ENCODE assay signal across 20 cellular contexts in genomic region chr11:29623144-29623722, GRCh38.
A peak's percentile ranks its signal among the peaks of the same experiment; 100 is the strongest.
DNase-seq lines count a peak whose midpoint lies in the region; ATAC-seq and TF ChIP-seq lines count a peak whose summit lies in the region.
"Had no signal": no experiment of that assay in that cellular context is flagged by ENCODE, and none has a peak within 500 bp of the region (broad histone marks: within the 10 kb centered on the region; RNA-seq: fewer than 3 reads in every experiment).

No MANE protein-coding gene starts in this region.

- H3K27me3 Mint-ChIP-seq in nephron progenitor cell (ENCODE audit: low read depth, poor library complexity): peaks cover 3% of the 10 kb centered on the region
- H3K27me3 Mint-ChIP-seq in naive thymus-derived CD4-positive, alpha-beta T cell: no peaks in the 10 kb centered on the region
- H3K27me3 Mint-ChIP-seq: CD4-positive, alpha-beta memory T cell had no signal

- ATAC-seq in GM21423 (IDR thresholded peaks at IDR 0.05; ENCODE audit: unreplicated experiment): no peak
- ATAC-seq in naive thymus-derived CD4-positive, alpha-beta T cell: no peak
- ATAC-seq in HG03095 (IDR thresholded peaks at IDR 0.05; ENCODE audit: unreplicated experiment): no peak
- ATAC-seq: K562 had no signal

- no peaks in the 10 kb centered on the region for H3K36me3 ChIP-seq in H7 (replicated peaks; ENCODE audit: control insufficient read depth, insufficient read depth, low read length)
- no peaks in the 10 kb centered on the region for H3K36me3 ChIP-seq in iPS-15b (ENCODE audit: control insufficient read depth, insufficient read depth, low read length)
- no peaks in the 10 kb centered on the region for H3K36me3 ChIP-seq in naive thymus-derived CD4-positive, alpha-beta T cell (ENCODE audit: control insufficient read depth in 2 of 3, insufficient read depth in 3 of 3, low read length in 3 of 3)

- no peaks in the 10 kb centered on the region for H3K9me3 ChIP-seq in iPS-15b (ENCODE audit: control insufficient read depth, insufficient read depth, low read length)
- no peaks in the 10 kb centered on the region for H3K9me3 ChIP-seq in naive thymus-derived CD4-positive, alpha-beta T cell (ENCODE audit: control insufficient read depth in 2 of 3, low read length in 3 of 3)

- no peak overlapping the region for H3K9ac ChIP-seq in iPS-15b (ENCODE audit: low read depth, low read length)

- POLR2A ChIA-PET in naive thymus-derived CD4-positive, alpha-beta T cell (lab: Charles Lee): no interaction called here

- H3K4me3 ChIP-seq in H7 (ENCODE audit: insufficient read depth, low read depth, low read length) (no peak overlapping the region), iPS-15b (ENCODE audit: low read depth, low read length) (peak overlapping the region; percentile 16)
- no peak overlapping the region for H3K4me3 ChIP-seq in naive thymus-derived CD4-positive, alpha-beta T cell (ENCODE audit: low read length)
- H3K4me3 ChIP-seq: K562 had no signal

- H3K27ac Mint-ChIP-seq in nephron progenitor cell: peak overlapping the region; percentile 28
- H3K27ac Mint-ChIP-seq in naive thymus-derived CD4-positive, alpha-beta T cell: no peak overlapping the region
- H3K27ac Mint-ChIP-seq: CD4-positive, alpha-beta memory T cell had no signal

- peaks cover 42% of the 10 kb centered on the region for H3K4me1 Mint-ChIP-seq in nephron progenitor cell
- no peaks in the 10 kb centered on the region for H3K4me1 Mint-ChIP-seq in naive thymus-derived CD4-positive, alpha-beta T cell
- H3K4me1 Mint-ChIP-seq: CD4-positive, alpha-beta memory T cell had no signal

- DNase-seq in H7: peak; percentile 26
- DNase-seq in ecto neural progenitor cell (ENCODE audit: low spot score): peak; percentile 59
- peak; percentile 39 for DNase-seq in nephron progenitor cell
- DNase-seq in naive thymus-derived CD4-positive, alpha-beta T cell: no peak
- DNase-seq in putamen (ENCODE audit: low spot score): no peak
- DNase-seq: Calu3; CD4-positive, alpha-beta memory T cell; MV-4-11; NCI-H1417; NCI-H187 treated with DMSO at 0.1 percent for 48 hours; NCI-H446; NCI-H69; NK-92 treated with Interleukin-12 subunit alpha and Interleukin-12 subunit beta, amount 100 ng/mL, for 24 hours; OCI-M1; SHP77 treated with DMSO at 0.1 percent for 48 hours had no signal

- CTCF ChIA-PET in naive thymus-derived CD4-positive, alpha-beta T cell (lab: Charles Lee): no interaction called here

- no peak overlapping the region for H3K27ac ChIP-seq in naive thymus-derived CD4-positive, alpha-beta T cell (ENCODE audit: low read depth, low read length)
- H3K27ac ChIP-seq: HL-60 had no signal

- peaks cover 11% of the 10 kb centered on the region for H3K4me1 ChIP-seq in iPS-15b (ENCODE audit: control insufficient read depth, insufficient read depth, low read length)
- H3K4me1 ChIP-seq in naive thymus-derived CD4-positive, alpha-beta T cell (ENCODE audit: control insufficient read depth in 2 of 2, insufficient read depth in 2 of 2, low read length in 2 of 2): no peaks in the 10 kb centered on the region

- H3K9me3 Mint-ChIP-seq in nephron progenitor cell: no peaks in the 10 kb centered on the region
- H3K9me3 Mint-ChIP-seq in naive thymus-derived CD4-positive, alpha-beta T cell: peaks cover 0 to 13% (median 6%) of the 10 kb centered on the region in 11 donors

- H3K27me3 ChIP-seq in H7 (ENCODE audit: control insufficient read depth, insufficient read depth, low read length) (no peaks in the 10 kb centered on the region), iPS-15b (ENCODE audit: control insufficient read depth, insufficient read depth, low read length) (no peaks in the 10 kb centered on the region)
- H3K27me3 ChIP-seq in naive thymus-derived CD4-positive, alpha-beta T cell (ENCODE audit: control insufficient read depth in 2 of 2, insufficient read depth in 2 of 2, low read length in 2 of 2): no peaks in the 10 kb centered on the region

- no peaks in the 10 kb centered on the region for H3K36me3 Mint-ChIP-seq in nephron progenitor cell (ENCODE audit: low read depth)
- H3K36me3 Mint-ChIP-seq in naive thymus-derived CD4-positive, alpha-beta T cell: no peaks in the 10 kb centered on the region
- H3K36me3 Mint-ChIP-seq: CD4-positive, alpha-beta memory T cell had no signal

- no peak for TF ChIP-seq CTCF in nephron progenitor cell (IDR thresholded peaks at IDR 0.05)

- intact Hi-C loops in naive thymus-derived CD4-positive, alpha-beta T cell (cut with micrococcal nuclease): no loop called here

- H3K4me3 Mint-ChIP-seq in nephron progenitor cell: peak overlapping the region; percentile 33
- no peak overlapping the region for H3K4me3 Mint-ChIP-seq in naive thymus-derived CD4-positive, alpha-beta T cell
- H3K4me3 Mint-ChIP-seq: CD4-positive, alpha-beta memory T cell had no signal

Comparison
In these comparisons a context has a peak if more than half of its experiments do, and no peak if none do; other contexts are left out.
1. DNase-seq: peak in H7 (single experiment), ecto neural progenitor cell (single experiment) and nephron progenitor cell (single experiment); none in naive thymus-derived CD4-positive, alpha-beta T cell (0 of 9) and putamen (single experiment).